Comparison of ENCODE assay signal across 1 cellular context in genomic region chr10:12605580-12606405, GRCh38.
TF ChIP-seq lines count a peak whose summit lies in the region.

No MANE protein-coding gene starts in this region.

TF ChIP-seq in GM12878, 131 proteins besides CTCF, POLR2A, EP300 and RAD21 (continued from another document and continues in another):
- TF ChIP-seq CUX1 (IDR thresholded peaks at IDR 0.05; ENCODE audit: insufficient replicate concordance, low read depth, low read length) (no peak), ZSCAN29 (IDR thresholded peaks at IDR 0.05) (no peak), PKNOX1 (IDR thresholded peaks at IDR 0.05) (no peak), YY1 (IDR thresholded peaks at IDR 0.05; ENCODE audit: low read depth, low read length) (0 out of 2 replicates have a peak, but pooled peaks have one; percentile 7), SPI1 (IDR thresholded peaks at IDR 0.05; ENCODE audit: borderline replicate concordance, insufficient read depth, low read depth, low read length) (0 out of 2 replicates have a peak, but pooled peaks have one; percentile 6), NKRF (conservative IDR thresholded peaks at IDR 0.05) (no peak), RBBP5 (conservative IDR thresholded peaks at IDR 0.05) (no peak), IKZF1 (conservative IDR thresholded peaks at IDR 0.05) (no peak), TAF1 (IDR thresholded peaks at IDR 0.05; ENCODE audit: borderline replicate concordance, low read depth, low read length) (peak; percentile 37; the same call in 1 of the 2 replicates), BACH1 (IDR thresholded peaks at IDR 0.05; ENCODE audit: borderline replicate concordance) (no peak), BHLHE40 (IDR thresholded peaks at IDR 0.05; ENCODE audit: borderline replicate concordance in 1 of 2, low read depth in 2 of 2, low read length in 1 of 2) (0 out of 4 replicates have a peak, but pooled peaks of 1 of the 2 experiments have one; percentile 4), CEBPB (IDR thresholded peaks at IDR 0.05; ENCODE audit: borderline replicate concordance in 1 of 2, low read depth in 2 of 2, low read length in 2 of 2) (no peak), CBX3 (IDR thresholded peaks at IDR 0.05; ENCODE audit: borderline replicate concordance, low read depth) (no peak), GABPA (IDR thresholded peaks at IDR 0.05; ENCODE audit: low read depth) (no peak), RELA (IDR thresholded peaks at IDR 0.05; ENCODE audit: borderline replicate concordance, partially characterized antibody) (no peak), RAD51 (IDR thresholded peaks at IDR 0.05) (no peak), STAT1 (conservative IDR thresholded peaks at IDR 0.05) (no peak), E4F1 (IDR thresholded peaks at IDR 0.05; ENCODE audit: borderline replicate concordance, partially characterized antibody) (no peak), SMAD5 (IDR thresholded peaks at IDR 0.05; ENCODE audit: low read depth) (no peak), ZNF384 (IDR thresholded peaks at IDR 0.05; ENCODE audit: borderline replicate concordance, low read depth, low read length) (no peak), PBX3 (IDR thresholded peaks at IDR 0.05; ENCODE audit: insufficient replicate concordance, low read depth, low read length) (no peak), PML (IDR thresholded peaks at IDR 0.05; ENCODE audit: low read length) (no peak), STAT3 (IDR thresholded peaks at IDR 0.05; ENCODE audit: low read depth, low read length) (no peak), MTA3 (IDR thresholded peaks at IDR 0.05; ENCODE audit: borderline replicate concordance, low read length) (no peak), CBFB (IDR thresholded peaks at IDR 0.05; ENCODE audit: low read depth) (no peak), CHD2 (IDR thresholded peaks at IDR 0.05; ENCODE audit: borderline replicate concordance, low read depth, low read length) (no peak), KDM1A (IDR thresholded peaks at IDR 0.05; ENCODE audit: borderline replicate concordance) (no peak), FOXK2 (IDR thresholded peaks at IDR 0.05) (peak; percentile 47; the same call in 1 of the 2 replicates), HDGF (IDR thresholded peaks at IDR 0.05) (no peak), TCF3 (IDR thresholded peaks at IDR 0.05; ENCODE audit: borderline replicate concordance, insufficient read depth, low read depth, low read length) (no peak), ESRRA (IDR thresholded peaks at IDR 0.05; ENCODE audit: low read length) (no peak), USF1 (IDR thresholded peaks at IDR 0.05; ENCODE audit: borderline replicate concordance, extremely low read length, insufficient read depth, low read depth, low read length) (no peak), TCF12 (IDR thresholded peaks at IDR 0.05; ENCODE audit: low read depth, low read length) (no peak), NR2F1 (conservative IDR thresholded peaks at IDR 0.05) (no peak; the same call in 1 of the 2 replicates), E2F8 (IDR thresholded peaks at IDR 0.05; ENCODE audit: low read depth, partially characterized antibody) (no peak), ZBTB4 (CRISPR knock-in tag; IDR thresholded peaks at IDR 0.05) (no peak), NFXL1 (IDR thresholded peaks at IDR 0.05; ENCODE audit: borderline replicate concordance) (no peak)
